Comparison of ENCODE assay signal across 8 cellular contexts in the genomic region with DNA sequence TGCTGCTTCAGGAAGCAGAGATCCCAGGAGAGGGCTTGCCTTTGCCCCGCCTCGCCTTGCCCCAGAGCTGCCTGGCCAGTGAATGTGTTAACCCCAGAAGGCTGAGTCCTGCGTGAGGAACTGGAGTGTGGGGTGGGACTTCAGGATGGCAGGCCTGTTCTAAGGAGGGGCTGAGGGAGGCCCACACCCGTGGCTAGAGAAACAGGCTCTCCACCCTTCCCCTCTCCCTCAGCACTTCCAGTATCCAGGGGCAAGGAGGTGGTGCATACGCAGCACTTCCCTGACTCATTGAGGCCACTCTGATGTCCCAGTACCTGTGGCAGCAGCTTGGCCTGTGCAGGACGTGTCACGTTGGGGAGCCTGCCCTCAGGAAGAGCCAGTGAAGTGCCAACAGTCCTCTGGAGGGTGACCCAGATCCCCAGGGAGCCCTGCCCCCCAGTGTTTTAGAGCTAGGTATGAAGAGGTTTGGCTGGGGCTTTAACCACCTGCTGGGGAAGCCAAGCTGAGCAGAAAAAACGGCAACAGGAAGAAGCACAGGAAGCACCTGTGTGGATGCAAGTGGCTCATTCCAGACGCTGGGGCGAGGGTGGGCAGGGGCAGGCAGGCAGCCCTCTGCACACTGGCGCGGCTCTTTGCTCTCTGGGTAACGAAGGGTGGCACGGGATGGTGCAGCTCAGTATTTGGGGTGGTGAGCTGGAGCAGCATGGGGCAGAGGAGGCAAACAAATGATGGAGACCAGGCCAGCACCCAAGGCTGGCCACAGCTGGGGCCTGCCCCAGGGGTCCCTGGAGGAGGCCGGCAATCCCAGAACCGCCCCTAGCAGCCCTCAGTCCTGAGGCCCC.
DNase-seq lines count a peak whose midpoint lies in the region; ATAC-seq and TF ChIP-seq lines count a peak whose summit lies in the region.

No MANE protein-coding gene starts in this region.

- no peak for TF ChIP-seq CTCF in coronary artery (IDR thresholded peaks at IDR 0.05)

- H3K27ac ChIP-seq in coronary artery: peak overlapping the region in 1 of 2 donors; percentile 61

- ATAC-seq in stimulated activated naive B cell treated with anti-CD40 and anti-IgM and Interleukin-4, amounts not matched to agents 10 μg/mL and 1 μg/mL and 100 μg/mL, for 72 hours (replicated peaks): peak; percentile 66 to 67

- no peak overlapping the region for H3K4me3 ChIP-seq in coronary artery

- peak; percentile 25 to 54 for DNase-seq in NCI-H2081 (lab: John Stamatoyannopoulos, UW)
- no peak for DNase-seq in NCI-H2081 treated with DMSO at 0.1 percent for 48 hours (lab: John Stamatoyannopoulos, UW)
- peak; percentile 97 for DNase-seq in NAMALWA (ENCODE audit: low spot score)
- DNase-seq in coronary artery (ENCODE audit: low spot score): peak; percentile 72
- peak; percentile 66 for DNase-seq in stimulated activated naive B cell treated with anti-CD40 and anti-IgM and Interleukin-4, amounts not matched to agents 10 μg/mL and 1 μg/mL and 100 μg/mL, for 72 hours
- DNase-seq in activated CD8-positive, alpha-beta memory T cell treated with anti-CD3 and anti-CD28 coated beads, Interleukin-2, amount 50 U/mL, for 4 hours: no peak
- no peak for DNase-seq in DMS53 treated with DMSO at 0.1 percent for 48 hours (lab: John Stamatoyannopoulos, UW; ENCODE audit: unreplicated experiment)
- DNase-seq in globus pallidus (ENCODE audit: low spot score): no peak

- no peaks in the 10 kb centered on the region for H3K9me3 Mint-ChIP-seq in stimulated activated naive B cell treated with anti-CD40 and anti-IgM and Interleukin-4, amounts not matched to agents 10 μg/mL and 1 μg/mL and 100 μg/mL, for 72 hours

- peak overlapping the region; percentile 91 for H3K27ac Mint-ChIP-seq in stimulated activated naive B cell treated with anti-CD40 and anti-IgM and Interleukin-4, amounts not matched to agents 10 μg/mL and 1 μg/mL and 100 μg/mL, for 72 hours

- H3K27me3 Mint-ChIP-seq in stimulated activated naive B cell treated with anti-CD40 and anti-IgM and Interleukin-4, amounts not matched to agents 10 μg/mL and 1 μg/mL and 100 μg/mL, for 72 hours: no peaks in the 10 kb centered on the region

- H3K4me1 Mint-ChIP-seq in stimulated activated naive B cell treated with anti-CD40 and anti-IgM and Interleukin-4, amounts not matched to agents 10 μg/mL and 1 μg/mL and 100 μg/mL, for 72 hours: peaks cover 74 to 85% of the 10 kb centered on the region in 2 donors

- peaks cover 33 to 57% of the 10 kb centered on the region in 2 donors for H3K36me3 Mint-ChIP-seq in stimulated activated naive B cell treated with anti-CD40 and anti-IgM and Interleukin-4, amounts not matched to agents 10 μg/mL and 1 μg/mL and 100 μg/mL, for 72 hours

- H3K4me3 Mint-ChIP-seq in stimulated activated naive B cell treated with anti-CD40 and anti-IgM and Interleukin-4, amounts not matched to agents 10 μg/mL and 1 μg/mL and 100 μg/mL, for 72 hours: peak overlapping the region; percentile 72 to 74

Comparison
In these comparisons a context has a peak if more than half of its experiments do, and no peak if none do; other contexts are left out.
1. DNase-seq: peak in NCI-H2081 (2 of 2), NAMALWA (single experiment), coronary artery (single experiment) and stimulated activated naive B cell treated with anti-CD40 and anti-IgM and Interleukin-4, amounts not matched to agents 10 μg/mL and 1 μg/mL and 100 μg/mL, for 72 hours (single experiment); none in NCI-H2081 treated with DMSO at 0.1 percent for 48 hours (single experiment), activated CD8-positive, alpha-beta memory T cell treated with anti-CD3 and anti-CD28 coated beads, Interleukin-2, amount 50 U/mL, for 4 hours (single experiment), DMS53 treated with DMSO at 0.1 percent for 48 hours (single experiment) and globus pallidus (single experiment).